Comparison of ENCODE assay signal across 14 cellular contexts in the genomic region with DNA sequence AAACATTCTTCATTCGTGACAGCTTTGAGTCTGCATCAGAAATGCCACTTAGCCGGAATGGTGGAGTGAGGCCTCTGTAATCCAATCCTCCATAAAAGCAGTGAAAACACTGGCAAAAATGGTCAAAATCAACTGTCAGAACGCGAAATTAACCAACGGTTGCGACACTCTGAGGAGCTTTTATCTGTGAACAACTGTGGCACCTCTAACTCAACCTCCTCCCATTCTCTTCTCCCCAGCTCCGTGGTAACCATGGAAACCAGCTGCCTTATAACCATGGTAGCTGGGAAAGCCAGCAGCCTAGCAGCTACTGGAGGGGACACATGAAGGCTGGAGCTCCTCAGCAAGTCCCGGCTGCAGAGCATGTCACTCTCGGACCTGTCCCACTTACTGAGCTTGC. TPM values are rescaled to one million over a fixed set of nuclear protein-coding genes. Genes with fewer than 3 reads are reported as not detected.
A peak's percentile ranks its signal among the peaks of the same experiment; 100 is the strongest.
DNase-seq lines count a peak whose midpoint lies in the region; ATAC-seq and TF ChIP-seq lines count a peak whose summit lies in the region.
"Had no signal": no experiment of that assay in that cellular context is flagged by ENCODE, and none has a peak within 500 bp of the region (broad histone marks: within the 10 kb centered on the region; RNA-seq: fewer than 3 reads in every experiment).

No MANE protein-coding gene starts in this region.

- H3K4me1 Mint-ChIP-seq in endothelial cell (ENCODE audit: unreplicated experiment) = peaks cover 39% of the 10 kb centered on the region

- no peaks in the 10 kb centered on the region for H3K9me3 Mint-ChIP-seq in endothelial cell (ENCODE audit: unreplicated experiment)

- H3K27me3 Mint-ChIP-seq in endothelial cell (ENCODE audit: unreplicated experiment) = peaks cover 10% of the 10 kb centered on the region
- H3K27me3 Mint-ChIP-seq: activated CD4-positive, alpha-beta T cell treated with anti-CD3 and anti-CD28 coated beads, Interleukin-2, amount 10 ng/mL, durations not matched to agents 7 days and 5 days; stimulated activated naive B cell treated with anti-CD40 and anti-IgM and Interleukin-4, amounts not matched to agents 10 μg/mL and 1 μg/mL and 100 μg/mL, for 72 hours had no signal

- H3K36me3 Mint-ChIP-seq in endothelial cell (ENCODE audit: low read depth, unreplicated experiment) = peaks cover 59% of the 10 kb centered on the region

- peak; percentile 65 for DNase-seq in ELF-1 (ENCODE audit: low read depth, low spot score)
- DNase-seq in NCI-H2227 (lab: John Stamatoyannopoulos, UW; ENCODE audit: unreplicated experiment) = peak; percentile 93
- no peak for DNase-seq in endothelial cell (ENCODE audit: low spot score)
- peak; percentile 62 for DNase-seq in midbrain (lab: John Stamatoyannopoulos, UW)
- DNase-seq in NCI-H226 = no peak
- DNase-seq in NCI-H82 (lab: John Stamatoyannopoulos, UW) = no peak
- no peak for DNase-seq in activated effector memory CD4-positive, alpha-beta T cell treated with Interleukin-2 at 50 U/mL for 16 hours
- DNase-seq: activated CD4-positive, alpha-beta T cell treated with anti-CD3 and anti-CD28 coated beads, Interleukin-2, amount 10 ng/mL, durations not matched to agents 7 days and 5 days; activated gamma-delta T cell; cerebellar nuclear complex; NCI-H526 treated with DMSO at 0.1 percent for 48 hours; stimulated activated naive B cell treated with anti-CD40 and anti-IgM and Interleukin-4, amounts not matched to agents 10 μg/mL and 1 μg/mL and 100 μg/mL, for 72 hours had no signal

- peak overlapping the region; percentile 54 for H3K27ac Mint-ChIP-seq in endothelial cell (ENCODE audit: unreplicated experiment)
- H3K27ac Mint-ChIP-seq: activated CD4-positive, alpha-beta T cell treated with anti-CD3 and anti-CD28 coated beads, Interleukin-2, amount 10 ng/mL, durations not matched to agents 7 days and 5 days; stimulated activated naive B cell treated with anti-CD40 and anti-IgM and Interleukin-4, amounts not matched to agents 10 μg/mL and 1 μg/mL and 100 μg/mL, for 72 hours had no signal

- H3K4me3 Mint-ChIP-seq in endothelial cell (ENCODE audit: unreplicated experiment) = peak overlapping the region; percentile 8
- H3K4me3 Mint-ChIP-seq: activated CD4-positive, alpha-beta T cell treated with anti-CD3 and anti-CD28 coated beads, Interleukin-2, amount 10 ng/mL, durations not matched to agents 7 days and 5 days; stimulated activated naive B cell treated with anti-CD40 and anti-IgM and Interleukin-4, amounts not matched to agents 10 μg/mL and 1 μg/mL and 100 μg/mL, for 72 hours had no signal

- ATAC-seq in HG03469 (IDR thresholded peaks at IDR 0.05; ENCODE audit: unreplicated experiment) = no peak
- ATAC-seq: left lung; stimulated activated naive B cell treated with anti-CD40 and anti-IgM and Interleukin-4, amounts not matched to agents 10 μg/mL and 1 μg/mL and 100 μg/mL, for 72 hours had no signal

- no peak for TF ChIP-seq CTCF in endothelial cell (IDR thresholded peaks at IDR 0.05; ENCODE audit: unreplicated experiment)

RNA-seq across cellular contexts. Expression of gene AP2A2, which starts 20.3 kb away (rescaled TPM):
- 287 TPM for total RNA-seq in endothelial cell (ENCODE audit: unreplicated experiment)

RNA-seq across cellular contexts. Expression of gene CHID1, which starts 35.4 kb away (rescaled TPM):
- total RNA-seq in endothelial cell (ENCODE audit: unreplicated experiment) = 69.3 TPM

Comparison
In these comparisons a context has a peak if more than half of its experiments do, and no peak if none do; other contexts are left out.
1. DNase-seq: peak in ELF-1 (single experiment), NCI-H2227 (single experiment) and midbrain (single experiment); none in endothelial cell (single experiment), NCI-H226 (single experiment), NCI-H82 (single experiment) and activated effector memory CD4-positive, alpha-beta T cell treated with Interleukin-2 at 50 U/mL for 16 hours (single experiment).